9 cellular contexts compared by ENCODE assay signal in the genomic region with DNA sequence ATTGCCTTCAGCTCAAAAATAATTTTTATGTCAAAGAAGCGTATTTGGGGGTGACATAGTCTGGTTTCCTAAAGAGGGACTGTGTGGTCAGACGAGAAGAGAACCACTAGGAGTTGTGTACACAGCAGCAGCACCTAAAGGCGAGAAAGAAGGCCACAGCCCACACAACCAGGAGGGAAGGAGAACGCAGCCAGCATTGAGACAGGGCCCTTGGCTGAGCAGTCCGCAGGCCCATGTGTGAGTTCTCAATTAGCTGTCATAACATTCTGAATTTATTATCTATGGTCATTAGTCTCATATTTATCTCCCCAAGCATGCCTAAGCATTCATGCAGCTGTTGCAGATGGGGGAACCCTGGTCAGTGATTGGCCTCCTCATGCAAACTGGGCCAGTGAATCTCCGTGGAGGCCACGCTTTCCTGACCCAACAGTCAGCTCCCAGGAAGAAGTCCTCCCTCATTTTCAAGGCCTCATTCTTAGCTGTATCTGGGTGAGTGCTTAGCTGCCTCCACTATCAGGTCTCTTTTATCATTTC.
A peak's percentile ranks its signal among the peaks of the same experiment; 100 is the strongest.
DNase-seq lines count a peak whose midpoint lies in the region; ATAC-seq lines count a peak whose summit lies in the region.
"Had no signal": no experiment of that assay in that cellular context is flagged by ENCODE, and none has a peak within 500 bp of the region (broad histone marks: within the 10 kb centered on the region; RNA-seq: fewer than 3 reads in every experiment).

No MANE protein-coding gene starts in this region.

- no peaks in the 10 kb centered on the region for H3K27me3 ChIP-seq in ACC112 (ENCODE audit: insufficient read depth, low read length)

- no peak for DNase-seq in left cardiac atrium
- no peak for DNase-seq in superior temporal gyrus (ENCODE audit: extremely low spot score)
- DNase-seq in hepatic stellate cell (ENCODE audit: low spot score) = no peak
- no peak for DNase-seq in NCI-H446 treated with DMSO at 0.1 percent for 48 hours (lab: John Stamatoyannopoulos, UW)
- DNase-seq in activated naive CD4-positive, alpha-beta T cell (lab: John Stamatoyannopoulos, UW) = no peak
- DNase-seq: CD4-positive, CD25-positive, alpha-beta regulatory T cell had no signal

- no peak overlapping the region for H3K27ac ChIP-seq in ACC112 (ENCODE audit: low read depth, low read length)

- H3K4me3 ChIP-seq in ACC112 (ENCODE audit: low read depth, low read length) = no peak overlapping the region

- no peaks in the 10 kb centered on the region for H3K4me1 ChIP-seq in ACC112 (ENCODE audit: control insufficient read depth, insufficient read depth, low read length, unreplicated experiment)

- H3K79me2 ChIP-seq in ACC112 (ENCODE audit: control insufficient read depth, insufficient read depth, low read length, unreplicated experiment) = no peaks in the 10 kb centered on the region

- no peaks in the 10 kb centered on the region for H3K36me3 ChIP-seq in ACC112 (ENCODE audit: insufficient read depth, low read length)

- intact Hi-C loops in left cardiac atrium (cut with DNase I) = no loop called here

- peak overlapping the region; percentile 22 for H2AFZ ChIP-seq in ACC112 (ENCODE audit: low read length, unreplicated experiment)

- ATAC-seq in GM19324 (IDR thresholded peaks at IDR 0.05; ENCODE audit: low FRiP score, unreplicated experiment) = peak; percentile 50
- peak; percentile 61 for ATAC-seq in HG03378 (IDR thresholded peaks at IDR 0.05; ENCODE audit: unreplicated experiment)
- ATAC-seq in left cardiac atrium = peak; percentile 85 to 91
